1 cellular context compared by ENCODE assay signal in the genomic region with DNA sequence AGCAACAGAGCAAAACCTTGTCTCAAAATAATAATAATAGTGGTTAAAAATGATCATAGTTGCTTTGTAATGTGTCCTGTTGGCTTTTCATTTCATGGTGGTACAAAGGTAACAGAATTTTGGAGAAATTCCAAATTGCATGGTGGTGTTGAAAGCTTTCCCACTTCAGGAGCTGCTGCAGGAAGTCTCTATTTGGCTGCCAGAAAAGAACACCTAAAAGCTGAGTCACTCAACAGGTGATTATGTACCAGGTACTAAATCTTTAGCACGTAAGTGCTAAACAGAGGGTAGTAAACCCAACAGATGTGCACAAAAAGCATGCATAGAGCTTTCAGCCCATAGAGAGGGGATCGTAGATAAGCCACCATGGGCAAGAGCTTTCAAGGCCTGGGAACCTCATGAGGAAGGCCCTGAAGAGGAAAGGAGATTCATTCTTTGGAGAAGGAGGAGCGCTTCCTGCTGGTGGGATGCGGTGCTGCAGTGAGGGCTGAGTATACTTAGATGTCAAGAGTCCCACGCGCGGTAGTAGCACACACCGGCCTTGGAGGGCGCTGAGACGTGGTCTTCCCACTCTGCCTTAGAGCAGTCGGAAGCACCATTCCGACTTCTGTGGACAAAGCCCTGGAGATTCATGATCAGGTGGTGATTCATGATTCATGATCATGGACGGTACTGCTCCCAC.
TF ChIP-seq lines count a peak whose summit lies in the region.

No MANE protein-coding gene starts in this region.

TF ChIP-seq in GM12878, 131 proteins besides CTCF, POLR2A, EP300 and RAD21:
- TF ChIP-seq GABPA (IDR thresholded peaks at IDR 0.05; ENCODE audit: low read depth) (no peak), MEF2A (IDR thresholded peaks at IDR 0.05; ENCODE audit: insufficient read depth, low read depth, low read length) (no peak), IKZF1 (conservative IDR thresholded peaks at IDR 0.05) (peak; percentile 36; the same call in 1 of the 2 replicates), SMC3 (IDR thresholded peaks at IDR 0.05; ENCODE audit: borderline replicate concordance, low read length) (peak; percentile 53; the same call in 1 of the 2 replicates), TCF7 (IDR thresholded peaks at IDR 0.05; ENCODE audit: borderline replicate concordance) (no peak), IKZF2 (IDR thresholded peaks at IDR 0.05) (peak in 1 of 2 experiments; percentile 25; a peak in 1 of 4 replicates), EGR1 (IDR thresholded peaks at IDR 0.05; ENCODE audit: borderline replicate concordance in 1 of 2, low read depth in 2 of 2, low read length in 2 of 2) (no peak)
- TF ChIP-seq, protein P1, sequence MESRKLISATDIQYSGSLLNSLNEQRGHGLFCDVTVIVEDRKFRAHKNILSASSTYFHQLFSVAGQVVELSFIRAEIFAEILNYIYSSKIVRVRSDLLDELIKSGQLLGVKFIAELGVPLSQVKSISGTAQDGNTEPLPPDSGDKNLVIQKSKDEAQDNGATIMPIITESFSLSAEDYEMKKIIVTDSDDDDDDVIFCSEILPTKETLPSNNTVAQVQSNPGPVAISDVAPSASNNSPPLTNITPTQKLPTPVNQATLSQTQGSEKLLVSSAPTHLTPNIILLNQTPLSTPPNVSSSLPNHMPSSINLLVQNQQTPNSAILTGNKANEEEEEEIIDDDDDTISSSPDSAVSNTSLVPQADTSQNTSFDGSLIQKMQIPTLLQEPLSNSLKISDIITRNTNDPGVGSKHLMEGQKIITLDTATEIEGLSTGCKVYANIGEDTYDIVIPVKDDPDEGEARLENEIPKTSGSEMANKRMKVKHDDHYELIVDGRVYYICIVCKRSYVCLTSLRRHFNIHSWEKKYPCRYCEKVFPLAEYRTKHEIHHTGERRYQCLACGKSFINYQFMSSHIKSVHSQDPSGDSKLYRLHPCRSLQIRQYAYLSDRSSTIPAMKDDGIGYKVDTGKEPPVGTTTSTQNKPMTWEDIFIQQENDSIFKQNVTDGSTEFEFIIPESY (IDR thresholded peaks at IDR 0.05) = peak; percentile 83
